8 cellular contexts compared by ENCODE assay signal in genomic region chr16:10918294-10919002, GRCh38. TPM values are rescaled to one million over a fixed set of nuclear protein-coding genes. Genes with fewer than 3 reads are reported as not detected.
A peak's percentile ranks its signal among the peaks of the same experiment; 100 is the strongest.
DNase-seq lines count a peak whose midpoint lies in the region; FAIRE-seq and TF ChIP-seq lines count a peak whose summit lies in the region.

No MANE protein-coding gene starts in this region.

- FAIRE-seq in GM18507 (lab: Jason Lieb, UNC), result peak; percentile 82

- H2AFZ ChIP-seq in parathyroid adenoma, result peak overlapping the region; percentile 67

- H3K27ac ChIP-seq in 22Rv1 (no peak overlapping the region), parathyroid adenoma (no peak overlapping the region), tibial nerve (peak overlapping the region in 3 of 4 donors; percentile 57 to 79 (median 70))

- no peaks in the 10 kb centered on the region for H3K27me3 ChIP-seq in parathyroid adenoma (ENCODE audit: control insufficient read depth, insufficient read depth, low read length)
- H3K27me3 ChIP-seq in tibial nerve, result no peaks in the 10 kb centered on the region

- TF ChIP-seq POLR2A in tibial nerve (IDR thresholded peaks at IDR 0.05), result no peak

- H3K4me3 Mint-ChIP-seq in activated naive CD4-positive, alpha-beta T cell treated with anti-CD3 and anti-CD28 coated beads for 36 hours, result no peak overlapping the region

- no peaks in the 10 kb centered on the region for H3K9me3 Mint-ChIP-seq in activated naive CD4-positive, alpha-beta T cell treated with anti-CD3 and anti-CD28 coated beads for 36 hours

- H3K79me2 ChIP-seq in parathyroid adenoma, result no peaks in the 10 kb centered on the region

- H3K4me1 Mint-ChIP-seq in activated naive CD4-positive, alpha-beta T cell treated with anti-CD3 and anti-CD28 coated beads for 36 hours (ENCODE audit: low read depth), result peaks cover 11% of the 10 kb centered on the region

- intact Hi-C loops in activated naive CD4-positive, alpha-beta T cell treated with anti-CD3 and anti-CD28 coated beads for 36 hours (cut with micrococcal nuclease), result loop anchor here (1.0 to 5.0 kb wide), 6 partner anchors 174 to 661 kb away; no protein-coding TSS in a partner anchor
- intact Hi-C loops in head of caudate nucleus (cut with DNase I), result no loop called here

- peak in 1 of 2 donors; percentile 89 for TF ChIP-seq EP300 in tibial nerve (IDR thresholded peaks at IDR 0.05)

- DNase-seq in GM18507 (ENCODE audit: extremely low spot score, insufficient read length, low read depth), result peak; percentile 67
- peak; percentile 85 for DNase-seq in MV-4-11 (lab: John Stamatoyannopoulos, UW)
- peak; percentile 91 for DNase-seq in SK-N-DZ (ENCODE audit: low spot score)
- peak; percentile 94 for DNase-seq in activated naive CD4-positive, alpha-beta T cell treated with anti-CD3 and anti-CD28 coated beads for 36 hours
- DNase-seq in head of caudate nucleus, result peak; percentile 69 to 96 (median 90)
- DNase-seq in tibial nerve (ENCODE audit: low spot score in 2 of 2), result peak; percentile 98 to 100

- TF ChIP-seq CTCF in 22Rv1 (IDR thresholded peaks at IDR 0.05) (peak; percentile 95), parathyroid adenoma (IDR thresholded peaks at IDR 0.05) (peak; percentile 94), tibial nerve (IDR thresholded peaks at IDR 0.05) (peak; percentile 90 to 97 (median 95))

- H3K4me3 ChIP-seq in parathyroid adenoma (ENCODE audit: low read depth, low read length), result no peak overlapping the region
- peak overlapping the region in 2 of 4 donors; percentile 3 to 35 for H3K4me3 ChIP-seq in tibial nerve

- H3K4me1 ChIP-seq in parathyroid adenoma, result peaks cover 2% of the 10 kb centered on the region
- H3K4me1 ChIP-seq in tibial nerve, result peaks cover 0 to 55% (median 17%) of the 10 kb centered on the region in 4 donors

- no peak overlapping the region for H3K27ac Mint-ChIP-seq in activated naive CD4-positive, alpha-beta T cell treated with anti-CD3 and anti-CD28 coated beads for 36 hours

- H3K27me3 Mint-ChIP-seq in activated naive CD4-positive, alpha-beta T cell treated with anti-CD3 and anti-CD28 coated beads for 36 hours (ENCODE audit: low read depth), result no peaks in the 10 kb centered on the region

- CTCF ChIA-PET in activated naive CD4-positive, alpha-beta T cell treated with anti-CD3 and anti-CD28 coated beads for 36 hours (lab: Charles Lee), result interaction anchor here (0.6 to 3.2 kb wide), 24 partner anchors 8 to 559 kb away, joined by 3 to 11 read pairs (median 4); partner anchors contain the start of gene NUBP1

- no peaks in the 10 kb centered on the region for H3K36me3 ChIP-seq in parathyroid adenoma (ENCODE audit: control insufficient read depth, insufficient read depth, low read length)
- peaks cover 0 to 23% (median 0%) of the 10 kb centered on the region in 3 donors for H3K36me3 ChIP-seq in tibial nerve

- peak overlapping the region; percentile 48 for H3K4me2 ChIP-seq in parathyroid adenoma (ENCODE audit: low read length)

- no peaks in the 10 kb centered on the region for H3K9me3 ChIP-seq in parathyroid adenoma (ENCODE audit: control insufficient read depth, low read length)
- no peaks in the 10 kb centered on the region for H3K9me3 ChIP-seq in tibial nerve

- H3K36me3 Mint-ChIP-seq in activated naive CD4-positive, alpha-beta T cell treated with anti-CD3 and anti-CD28 coated beads for 36 hours (ENCODE audit: low read depth), result no peaks in the 10 kb centered on the region

- 19 to 39% methylated on average over 13 to 20 of the region's 21 CpGs for WGBS in tibial nerve, 2 donors

- no peak overlapping the region for H3K9ac ChIP-seq in parathyroid adenoma

RNA-seq across cellular contexts. Expression of gene DEXI, which starts 23.8 kb away (rescaled TPM):
- 44.3 and 52.6 TPM in 2 replicates for polyA plus RNA-seq in SK-N-DZ (2014; cell fraction: cytosol; rRNA removed)
- 34.4 and 41.2 TPM in 2 replicates for polyA plus RNA-seq in SK-N-DZ (2014; cell fraction: nucleus; rRNA removed)
- total RNA-seq in activated naive CD4-positive, alpha-beta T cell treated with anti-CD3 and anti-CD28 coated beads for 36 hours, result 10 to 100 TPM; 23.4 to 25.9 TPM
- 10 to 100 TPM; 74.4 to 96.3 (median 85.5) TPM for total RNA-seq in tibial nerve

RNA-seq across cellular contexts. Expression of gene CLEC16A, which starts 25.9 kb away (rescaled TPM):
- polyA plus RNA-seq in SK-N-DZ (2014; cell fraction: cytosol; rRNA removed), result 7.4 and 10.1 TPM in 2 replicates
- polyA plus RNA-seq in SK-N-DZ (2014; cell fraction: nucleus; rRNA removed), result 7.2 and 9.7 TPM in 2 replicates
- 10 to 100 TPM; 18.4 to 20.1 TPM for total RNA-seq in activated naive CD4-positive, alpha-beta T cell treated with anti-CD3 and anti-CD28 coated beads for 36 hours
- total RNA-seq in tibial nerve, result 10 to 100 TPM; 37.4 to 70.2 (median 55.2) TPM

RNA-seq across cellular contexts. Expression of gene CIITA, which starts 41.4 kb away (rescaled TPM):
- polyA plus RNA-seq in SK-N-DZ (2014; cell fraction: cytosol; rRNA removed), result 0.46 TPM in 1 of 2 replicates, not detected in the other
- polyA plus RNA-seq in SK-N-DZ (2014; cell fraction: nucleus; rRNA removed), result 0.24 and 0.27 TPM in 2 replicates
- under 1 TPM; 0.12 to 0.29 TPM for total RNA-seq in activated naive CD4-positive, alpha-beta T cell treated with anti-CD3 and anti-CD28 coated beads for 36 hours
- 10 to 100 TPM in 3 of 4 donors, 1 to 10 TPM in 1; 7.5 to 38.7 (median 17.8) TPM for total RNA-seq in tibial nerve

Comparison
In these comparisons a context has a peak if more than half of its experiments do, and no peak if none do; other contexts are left out.
1. H3K27ac ChIP-seq: peak in tibial nerve (3 of 4); none in 22Rv1 (single experiment) and parathyroid adenoma (single experiment).
2. RNA of gene CIITA, which starts 41.4 kb away (total RNA-seq): 7.5 to 38.7 TPM in tibial nerve; 0.12 to 0.29 TPM in activated naive CD4-positive, alpha-beta T cell treated with anti-CD3 and anti-CD28 coated beads for 36 hours; every median in the first group is over 4 times any median in the second.
3. Peak in every context shown above with its lines, with median percentiles within 50 percentile points of each other: CTCF ChIP-seq and DNase-seq.